Comparison of ENCODE assay signal across 11 cellular contexts in the genomic region with DNA sequence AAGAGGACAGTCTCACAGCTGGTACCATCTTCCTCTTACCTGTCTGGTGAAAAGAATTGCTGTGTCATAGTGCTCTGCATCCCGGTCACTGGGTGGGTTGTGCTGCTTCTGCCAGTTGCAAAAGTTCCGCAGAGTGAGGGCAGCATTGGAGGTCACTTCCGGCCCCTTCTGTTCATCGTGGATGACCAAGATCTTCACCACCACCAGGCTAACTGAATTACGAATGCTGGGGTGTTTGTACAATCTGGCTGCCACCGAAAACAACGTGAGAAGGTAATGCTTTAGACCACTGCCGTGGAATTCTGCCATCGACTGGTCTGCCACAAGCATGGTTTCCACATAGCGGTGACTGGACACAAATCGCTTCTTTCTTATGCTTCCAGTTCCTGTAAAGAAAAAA. TPM values are rescaled to one million over a fixed set of nuclear protein-coding genes. Genes with fewer than 3 reads are reported as not detected.
DNase-seq lines count a peak whose midpoint lies in the region; ATAC-seq and TF ChIP-seq lines count a peak whose summit lies in the region.
"Had no signal": no experiment of that assay in that cellular context is flagged by ENCODE, and none has a peak within 500 bp of the region (broad histone marks: within the 10 kb centered on the region; RNA-seq: fewer than 3 reads in every experiment).

No MANE protein-coding gene starts in this region.

- H2AK5ac ChIP-seq in mesenchymal stem cell (ENCODE audit: low read length, severe bottlenecking) = no peak overlapping the region

- H4K91ac ChIP-seq in mesenchymal stem cell (ENCODE audit: low read length) = no peak overlapping the region

- TF ChIP-seq CTCF in cardiac muscle cell (IDR thresholded peaks at IDR 0.05; ENCODE audit: low read depth, low read length) (no peak), breast epithelium (IDR thresholded peaks at IDR 0.05) (no peak), uterus (IDR thresholded peaks at IDR 0.05) (no peak)

- H3K36me3 ChIP-seq in cardiac muscle cell (peaks cover 54% of the 10 kb centered on the region), breast epithelium (no peaks in the 10 kb centered on the region), mesenchymal stem cell (ENCODE audit: control insufficient read depth in 1 of 2, insufficient read depth in 2 of 2, low read depth in 1 of 2, low read length in 2 of 2) (peaks cover 31 to 53% of the 10 kb centered on the region in 2 experiments), uterus (no peaks in the 10 kb centered on the region)

- H3K4me2 ChIP-seq in mesenchymal stem cell (ENCODE audit: low read length, poor library complexity, severe bottlenecking) = peak overlapping the region; percentile 40

- H3K27ac ChIP-seq in cardiac muscle cell (peak overlapping the region; percentile 75), breast epithelium (peak overlapping the region; percentile 85 to 98), mesenchymal stem cell (ENCODE audit: low read length, poor library complexity, severe bottlenecking) (peak overlapping the region; percentile 63), uterus (peak overlapping the region; percentile 99)

- peaks cover 42% of the 10 kb centered on the region for H3K4me1 ChIP-seq in cardiac muscle cell (ENCODE audit: low read depth)
- no peaks in the 10 kb centered on the region for H3K4me1 ChIP-seq in breast epithelium
- H3K4me1 ChIP-seq in mesenchymal stem cell (ENCODE audit: control insufficient read depth, insufficient read depth, low read depth, low read length) = peaks cover 10% of the 10 kb centered on the region
- H3K4me1 ChIP-seq in uterus = peaks cover 4 to 5% of the 10 kb centered on the region in 2 donors

- peak overlapping the region; percentile 97 for H3K4me3 ChIP-seq in cardiac muscle cell
- H3K4me3 ChIP-seq in breast epithelium = peak overlapping the region; percentile 69 to 94 (median 83)
- peak overlapping the region; percentile 39 to 88 for H3K4me3 ChIP-seq in mesenchymal stem cell (ENCODE audit: insufficient read depth in 1 of 2, low read depth in 1 of 2, low read length in 2 of 2)
- peak overlapping the region; percentile 69 to 89 for H3K4me3 ChIP-seq in uterus

- no peak overlapping the region for H3K14ac ChIP-seq in mesenchymal stem cell (ENCODE audit: low read length in 2 of 2)

- TF ChIP-seq POLR2A in breast epithelium (IDR thresholded peaks at IDR 0.05) (no peak), uterus (IDR thresholded peaks at IDR 0.05) (no peak)

- no peak overlapping the region for H3K23ac ChIP-seq in mesenchymal stem cell (ENCODE audit: low read length in 2 of 2)

- intact Hi-C loops in left cardiac atrium (cut with DNase I) = loop anchor here in 1 of 2 donors (5.0 kb wide), 1 partner anchor 65 kb away; no protein-coding TSS in a partner anchor
- intact Hi-C loops in breast epithelium (cut with DNase I; ENCODE audit: low total_unique reads) = no loop called here
- intact Hi-C loops in uterus (cut with DNase I; ENCODE audit: low total_unique reads) = loop anchor here (10.0 kb wide), 1 partner anchor 1903 kb away; no protein-coding TSS in a partner anchor

- DNase-seq in cardiac muscle cell (ENCODE audit: low read depth in 1 of 2, low spot score in 1 of 2) = peak in 1 of 2 donors; percentile 64
- no peak for DNase-seq in left cardiac atrium
- no peak for DNase-seq in breast epithelium (ENCODE audit: low spot score in 2 of 2)
- DNase-seq in mesenchymal stem cell = peak; percentile 48
- DNase-seq in uterus = no peak
- no peak for DNase-seq in SKM-1 (lab: John Stamatoyannopoulos, UW; ENCODE audit: unreplicated experiment)
- DNase-seq in glomerular visceral epithelial cell (ENCODE audit: extremely low spot score) = no peak
- no peak for DNase-seq in DMS 273 treated with DMSO at 0.1 percent for 48 hours (lab: John Stamatoyannopoulos, UW)
- DNase-seq: activated T-cell treated with anti-CD3 and anti-CD28 coated beads, Interleukin-2, amount 50 U/mL, for 72 hours; CD4-positive, CD25-positive, alpha-beta regulatory T cell; stimulated activated CD4-positive, alpha-beta T cell treated with anti-CD3 and anti-CD28 coated beads, Interleukin-4, amount 100 ng/mL, for 1 hour had no signal

- H2BK120ac ChIP-seq in mesenchymal stem cell (ENCODE audit: low read depth, low read length) = no peak overlapping the region

- H3K4ac ChIP-seq in mesenchymal stem cell (ENCODE audit: low read depth in 1 of 2, low read length in 2 of 2) = no peak overlapping the region

- H2BK15ac ChIP-seq in mesenchymal stem cell (ENCODE audit: low read depth, poor library complexity, severe bottlenecking) = no peak overlapping the region

- H2BK12ac ChIP-seq in mesenchymal stem cell (ENCODE audit: low read length in 2 of 2) = no peak overlapping the region

- H3K18ac ChIP-seq in mesenchymal stem cell (ENCODE audit: low read depth in 1 of 2, low read length in 2 of 2) = no peak overlapping the region

- H3K27me3 ChIP-seq in cardiac muscle cell (no peaks in the 10 kb centered on the region), breast epithelium (no peaks in the 10 kb centered on the region), mesenchymal stem cell (ENCODE audit: control insufficient read depth in 1 of 2, insufficient read depth in 1 of 2, low read length in 2 of 2) (no peaks in the 10 kb centered on the region), uterus (no peaks in the 10 kb centered on the region)

- H3K79me1 ChIP-seq in mesenchymal stem cell (replicated peaks; ENCODE audit: low read length, poor library complexity, severe bottlenecking) = peaks cover 4% of the 10 kb centered on the region

- 78% methylated on average over 11 of the region's 11 CpGs for WGBS in mesenchymal stem cell

- no peak overlapping the region for H4K8ac ChIP-seq in mesenchymal stem cell (ENCODE audit: low read length)

- ATAC-seq in left cardiac atrium = no peak
- ATAC-seq: activated T-cell treated with anti-CD3 and anti-CD28 coated beads, Interleukin-2, amount 50 U/mL, for 72 hours had no signal

- no peak overlapping the region for H2BK5ac ChIP-seq in mesenchymal stem cell (ENCODE audit: low read depth, low read length, poor library complexity, severe bottlenecking)

- peak overlapping the region; percentile 92 for H3K9ac ChIP-seq in mesenchymal stem cell (ENCODE audit: low read length)

- H2AFZ ChIP-seq in mesenchymal stem cell (ENCODE audit: low read depth, low read length) = no peak overlapping the region

- no peaks in the 10 kb centered on the region for H3K9me3 ChIP-seq in cardiac muscle cell (ENCODE audit: low read depth)
- no peaks in the 10 kb centered on the region for H3K9me3 ChIP-seq in breast epithelium
- H3K9me3 ChIP-seq in mesenchymal stem cell (ENCODE audit: control insufficient read depth, low read length) = no peaks in the 10 kb centered on the region
- no peaks in the 10 kb centered on the region for H3K9me3 ChIP-seq in uterus

RNA-seq across cellular contexts. Expression of a gene that starts 2.9 kb away (rescaled TPM):
- total RNA-seq in cardiac muscle cell = 155 and 185 TPM in 2 replicates
- 154 and 179 TPM in 2 replicates for polyA plus RNA-seq in cardiac muscle cell
- total RNA-seq in left cardiac atrium = 100 to 1,000 TPM; 139 to 143 TPM
- total RNA-seq in breast epithelium = 100 to 1,000 TPM in 1 of 3 donors, 10 to 100 TPM in 2; 72.0 to 198 (median 72.7) TPM
- polyA plus RNA-seq in mesenchymal stem cell (2013, experiment 1 of 2) = 75.4 TPM
- 67.0 TPM for polyA plus RNA-seq in mesenchymal stem cell (2013, experiment 2 of 2)
- total RNA-seq in uterus = 100 to 1,000 TPM in 3 of 4 donors, 10 to 100 TPM in 1; 96.8 to 210 (median 164) TPM
